29 cellular contexts compared by ENCODE assay signal in the genomic region with DNA sequence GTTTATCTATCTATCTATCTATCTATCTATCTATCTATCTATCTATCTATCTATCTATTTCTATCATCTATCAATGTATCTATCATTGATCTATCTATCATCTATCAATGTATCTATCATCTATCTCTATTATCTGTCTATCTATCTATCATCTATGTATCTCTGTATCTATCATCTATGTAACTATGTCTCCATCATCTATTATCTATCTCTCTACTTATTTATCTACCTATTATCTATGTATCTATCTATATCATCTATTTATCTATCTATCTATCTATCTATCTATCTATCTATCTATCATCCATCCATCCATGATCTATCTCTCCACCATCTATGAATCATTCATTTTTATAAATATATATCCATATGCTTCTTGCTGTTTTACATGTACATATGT. TPM values are rescaled to one million over a fixed set of nuclear protein-coding genes. Genes with fewer than 3 reads are reported as not detected.
"Had no signal": no experiment of that assay in that cellular context is flagged by ENCODE, and none has a peak within 500 bp of the region (broad histone marks: within the 10 kb centered on the region; RNA-seq: fewer than 3 reads in every experiment).

No MANE protein-coding gene starts in this region.

- H3K27me3 ChIP-seq: testis, thyroid gland, tibial nerve, upper lobe of left lung, uterus, vagina had no signal

- ATAC-seq: stimulated activated effector memory CD8-positive, alpha-beta T cell treated with anti-CD3 and anti-CD28 coated beads, Interleukin-12 subunit alpha, Interleukin-12 subunit beta, amount 100 ng/mL, for 72 hours; stimulated activated memory B cell treated with anti-CD40 and anti-IgM and Interleukin-4, amounts not matched to agents 10 μg/mL and 1 μg/mL and 100 μg/mL, for 72 hours; stimulated activated naive B cell treated with anti-CD40 and anti-IgM and Interleukin-4, amounts not matched to agents 10 μg/mL and 1 μg/mL and 100 μg/mL, for 72 hours; stimulated activated naive CD8-positive, alpha-beta T cell treated with anti-CD3 and anti-CD28 coated beads, Interleukin-15, amount 100 ng/mL, for 72 hours; stimulated activated naive CD8-positive, alpha-beta T cell treated with anti-CD3 and anti-CD28 coated beads, Interleukin-15, Interleukin-2, amounts not matched to agents 100 U/mL and 50 U/mL, for 24 hours; upper lobe of right lung had no signal

- FAIRE-seq: urothelium cell line had no signal

- H3K9me3 ChIP-seq: stomach, suprapubic skin, testis, thoracic aorta, thyroid gland, tibial artery, tibial nerve, transverse colon, upper lobe of left lung, upper lobe of right lung, uterus, vagina had no signal

- H3K4me1 ChIP-seq: stomach, suprapubic skin, testis, thyroid gland, tibial artery, tibial nerve, transverse colon, upper lobe of left lung, upper lobe of right lung, uterus, vagina had no signal

- H3K27ac ChIP-seq: stomach, suprapubic skin, testis, thoracic aorta, thyroid gland, tibial artery, tibial nerve, transverse colon, upper lobe of left lung, upper lobe of right lung, uterus, vagina had no signal

- DNase-seq: stimulated activated CD4-positive, alpha-beta T cell treated with anti-CD3 and anti-CD28 coated beads, Interleukin-2, amount 100 ng/mL, for 48 hours; stimulated activated CD4-positive, alpha-beta T cell treated with anti-CD3 and anti-CD28 coated beads, Interleukin-4, amount 100 ng/mL, for 1 hour; stimulated activated CD4-positive, alpha-beta T cell treated with anti-CD3 and anti-CD28 coated beads, Interleukin-4, amount 100 ng/mL, for 24 hours; stimulated activated CD4-positive, alpha-beta T cell treated with anti-CD3 and anti-CD28 coated beads, Interleukin-4, amount 100 ng/mL, for 4 hours; stimulated activated CD8-positive, alpha-beta memory T cell treated with anti-CD3 and anti-CD28 coated beads, Interleukin-4, amount 100 ng/mL, for 48 hours; stimulated activated naive B cell treated with anti-CD40 and anti-IgM and Interleukin-4, amounts not matched to agents 10 μg/mL and 1 μg/mL and 100 μg/mL, for 72 hours; stimulated activated naive CD4-positive, alpha-beta T cell; stimulated activated naive CD4-positive, alpha-beta T cell treated with Interleukin-2 at 50 U/mL for 16 hours; stimulated activated naive CD8-positive, alpha-beta T cell treated with anti-CD3 and anti-CD28 coated beads, Interleukin-15, amount 100 ng/mL, for 72 hours; stimulated activated naive CD8-positive, alpha-beta T cell treated with anti-CD3 and anti-CD28 coated beads, Interleukin-15, Interleukin-2, amounts not matched to agents 100 U/mL and 50 U/mL, for 24 hours; stomach; substantia nigra; testis; thyroid gland; tibial artery; transverse colon; trophoblast cell; upper lobe of left lung; upper lobe of right lung; uterus had no signal

- H3K4me3 ChIP-seq: stomach, suprapubic skin, testis, thoracic aorta, thyroid gland, tibial artery, tibial nerve, transverse colon, upper lobe of left lung, upper lobe of right lung, uterus, vagina had no signal

- H3K36me3 ChIP-seq: stomach, suprapubic skin, thoracic aorta, thyroid gland, tibial artery, tibial nerve, transverse colon, upper lobe of left lung, upper lobe of right lung, uterus, vagina had no signal

RNA-seq across cellular contexts. Expression of gene CYP4F8, which starts 41.4 kb away (rescaled TPM):
- total RNA-seq: stomach, subcutaneous adipose tissue, temporal lobe, thoracic aorta, thyroid gland, tibial nerve, transverse colon, upper lobe of left lung had no signal
- polyA plus RNA-seq: stomach had no signal
